In the genomic region with DNA sequence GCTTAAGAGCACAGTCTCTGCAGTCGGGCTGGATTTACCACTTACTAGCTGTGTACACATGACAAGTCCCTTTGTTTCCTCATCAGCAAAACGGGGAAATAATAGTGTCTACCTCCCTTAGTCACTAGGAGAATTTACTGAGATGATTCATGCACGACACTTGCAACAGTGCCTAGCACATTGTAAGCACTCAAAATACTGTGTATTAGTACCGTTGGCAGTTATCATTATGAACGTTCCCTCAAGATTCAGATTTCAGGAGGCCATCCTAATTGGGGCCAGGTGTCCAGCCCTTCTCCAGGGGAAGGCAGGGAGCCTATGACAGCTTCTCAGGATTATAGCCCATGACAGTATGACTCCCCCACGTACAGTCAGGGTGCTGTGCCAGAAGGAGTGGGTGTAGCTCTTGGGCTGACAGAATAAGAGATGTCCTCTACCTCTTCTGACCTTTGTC, we compare ENCODE assay signal across 13 cellular contexts.
A peak's percentile ranks its signal among the peaks of the same experiment; 100 is the strongest.
DNase-seq lines count a peak whose midpoint lies in the region; ATAC-seq and TF ChIP-seq lines count a peak whose summit lies in the region.
"Had no signal": no experiment of that assay in that cellular context is flagged by ENCODE, and none has a peak within 500 bp of the region (broad histone marks: within the 10 kb centered on the region; RNA-seq: fewer than 3 reads in every experiment).

No MANE protein-coding gene starts in this region.

- no peaks in the 10 kb centered on the region for H3K4me1 Mint-ChIP-seq in MCF 10A (ENCODE audit: insufficient read depth, unreplicated experiment)
- H3K4me1 Mint-ChIP-seq in central memory CD8-positive, alpha-beta T cell: peaks cover 68% of the 10 kb centered on the region
- H3K4me1 Mint-ChIP-seq in stimulated activated naive CD8-positive, alpha-beta T cell treated with anti-CD3 and anti-CD28 coated beads, Interleukin-15, Interleukin-2, amounts not matched to agents 100 ng/mL and 50 ng/mL, for 24 hours (ENCODE audit: low read depth): peaks cover 62% of the 10 kb centered on the region

- peak; percentile 66 for DNase-seq in MCF 10A (ENCODE audit: unreplicated experiment)
- no peak for DNase-seq in breast epithelium (ENCODE audit: low spot score in 2 of 2)
- peak; percentile 91 for DNase-seq in NB4 (ENCODE audit: low read depth)
- no peak for DNase-seq in central memory CD8-positive, alpha-beta T cell (ENCODE audit: low spot score in 2 of 2)
- DNase-seq in NCI-H2081 (lab: John Stamatoyannopoulos, UW): no peak
- no peak for DNase-seq in Right ventricle myocardium inferior (ENCODE audit: missing footprints)
- no peak for DNase-seq in NCI-H2196 (lab: John Stamatoyannopoulos, UW; ENCODE audit: unreplicated experiment)
- DNase-seq: activated naive CD8-positive, alpha-beta T cell treated with anti-CD3 and anti-CD28 coated beads, Interleukin-2, amount 10 ng/mL, durations not matched to agents 7 days and 5 days; CD8-positive, alpha-beta memory T cell; esophagus squamous epithelium; NCI-H446; right lobe of liver had no signal

- H3K27me3 Mint-ChIP-seq in MCF 10A (ENCODE audit: insufficient read depth, unreplicated experiment): no peaks in the 10 kb centered on the region
- H3K27me3 Mint-ChIP-seq in central memory CD8-positive, alpha-beta T cell: no peaks in the 10 kb centered on the region
- H3K27me3 Mint-ChIP-seq in stimulated activated naive CD8-positive, alpha-beta T cell treated with anti-CD3 and anti-CD28 coated beads, Interleukin-15, Interleukin-2, amounts not matched to agents 100 ng/mL and 50 ng/mL, for 24 hours: no peaks in the 10 kb centered on the region
- H3K27me3 Mint-ChIP-seq: activated naive CD8-positive, alpha-beta T cell treated with anti-CD3 and anti-CD28 coated beads, Interleukin-2, amount 10 ng/mL, durations not matched to agents 7 days and 5 days had no signal

- no peak overlapping the region for H3K27ac Mint-ChIP-seq in MCF 10A (ENCODE audit: low read depth, unreplicated experiment)
- peak overlapping the region; percentile 39 for H3K27ac Mint-ChIP-seq in central memory CD8-positive, alpha-beta T cell (ENCODE audit: low read depth)
- peak overlapping the region; percentile 71 for H3K27ac Mint-ChIP-seq in stimulated activated naive CD8-positive, alpha-beta T cell treated with anti-CD3 and anti-CD28 coated beads, Interleukin-15, Interleukin-2, amounts not matched to agents 100 ng/mL and 50 ng/mL, for 24 hours

- H3K9me3 Mint-ChIP-seq in MCF 10A (ENCODE audit: unreplicated experiment): no peaks in the 10 kb centered on the region
- H3K9me3 Mint-ChIP-seq in central memory CD8-positive, alpha-beta T cell: no peaks in the 10 kb centered on the region
- H3K9me3 Mint-ChIP-seq in stimulated activated naive CD8-positive, alpha-beta T cell treated with anti-CD3 and anti-CD28 coated beads, Interleukin-15, Interleukin-2, amounts not matched to agents 100 ng/mL and 50 ng/mL, for 24 hours: no peaks in the 10 kb centered on the region
- H3K9me3 Mint-ChIP-seq: activated naive CD8-positive, alpha-beta T cell treated with anti-CD3 and anti-CD28 coated beads, Interleukin-2, amount 10 ng/mL, durations not matched to agents 7 days and 5 days; CD8-positive, alpha-beta memory T cell had no signal

- H3K27me3 ChIP-seq in breast epithelium: no peaks in the 10 kb centered on the region
- H3K27me3 ChIP-seq: esophagus squamous epithelium, right lobe of liver had no signal

- no TSS peak for BruUV-seq in MCF 10A (replicated peaks; lab: Mats Ljungman, UMichigan)

- H3K36me3 ChIP-seq in breast epithelium: no peaks in the 10 kb centered on the region
- H3K36me3 ChIP-seq: esophagus squamous epithelium, right lobe of liver had no signal

- peaks cover 0 to 5% of the 10 kb centered on the region in 2 donors for H3K4me1 ChIP-seq in breast epithelium
- H3K4me1 ChIP-seq: esophagus squamous epithelium, right lobe of liver had no signal

- H3K4me3 ChIP-seq in breast epithelium: no peak overlapping the region
- no peak overlapping the region for H3K4me3 ChIP-seq in NB4 (ENCODE audit: low read depth, low read length)
- H3K4me3 ChIP-seq: esophagus squamous epithelium, right lobe of liver had no signal

- no peak overlapping the region for H3K4me3 Mint-ChIP-seq in MCF 10A (ENCODE audit: unreplicated experiment)
- no peak overlapping the region for H3K4me3 Mint-ChIP-seq in central memory CD8-positive, alpha-beta T cell
- H3K4me3 Mint-ChIP-seq in stimulated activated naive CD8-positive, alpha-beta T cell treated with anti-CD3 and anti-CD28 coated beads, Interleukin-15, Interleukin-2, amounts not matched to agents 100 ng/mL and 50 ng/mL, for 24 hours: no peak overlapping the region
- H3K4me3 Mint-ChIP-seq: activated naive CD8-positive, alpha-beta T cell treated with anti-CD3 and anti-CD28 coated beads, Interleukin-2, amount 10 ng/mL, durations not matched to agents 7 days and 5 days; CD8-positive, alpha-beta memory T cell had no signal

- H3K27ac ChIP-seq in breast epithelium: no peak overlapping the region
- H3K27ac ChIP-seq: esophagus squamous epithelium, right lobe of liver had no signal

- H3K9me3 ChIP-seq in breast epithelium: no peaks in the 10 kb centered on the region
- H3K9me3 ChIP-seq: esophagus squamous epithelium, right lobe of liver had no signal

- POLR2A ChIA-PET in MCF 10A (lab: Yijun Ruan, JAX): no interaction called here

- no peak for TF ChIP-seq CTCF in MCF 10A (IDR thresholded peaks at IDR 0.05; ENCODE audit: unreplicated experiment)
- no peak for TF ChIP-seq CTCF in breast epithelium (IDR thresholded peaks at IDR 0.05)
- TF ChIP-seq CTCF in NB4 (IDR thresholded peaks at IDR 0.05; ENCODE audit: low read depth, low read length): no peak

- CTCF ChIA-PET in MCF 10A (lab: Yijun Ruan, JAX): interaction anchor here (0.6 to 1.6 kb wide), 5 partner anchors 9 to 797 kb away, joined by 3 to 4 read pairs (median 3); no protein-coding TSS in a partner anchor

- no peak for TF ChIP-seq POLR2A in breast epithelium (IDR thresholded peaks at IDR 0.05)
- no peak for TF ChIP-seq POLR2A in NB4 (IDR thresholded peaks at IDR 0.05; ENCODE audit: extremely low read depth, insufficient read length)

- ATAC-seq in central memory CD8-positive, alpha-beta T cell (replicated peaks; ENCODE audit: extremely low read depth, poor library complexity, severe bottlenecking): no peak
- no peak for ATAC-seq in Right ventricle myocardium inferior
- ATAC-seq: right lobe of liver had no signal

- H3K36me3 Mint-ChIP-seq in MCF 10A (ENCODE audit: insufficient read depth, unreplicated experiment): no peaks in the 10 kb centered on the region
- peaks cover 20% of the 10 kb centered on the region for H3K36me3 Mint-ChIP-seq in central memory CD8-positive, alpha-beta T cell (ENCODE audit: insufficient read depth)
- H3K36me3 Mint-ChIP-seq in stimulated activated naive CD8-positive, alpha-beta T cell treated with anti-CD3 and anti-CD28 coated beads, Interleukin-15, Interleukin-2, amounts not matched to agents 100 ng/mL and 50 ng/mL, for 24 hours (ENCODE audit: low read depth): peaks cover 81% of the 10 kb centered on the region

- intact Hi-C loops in MCF 10A (cut with micrococcal nuclease): no loop called here
- intact Hi-C loops in breast epithelium (cut with DNase I; ENCODE audit: low total_unique reads): no loop called here
- intact Hi-C loops in Right ventricle myocardium inferior (cut with DNase I): loop anchor here (10.0 kb wide), 1 partner anchor 73 kb away; no protein-coding TSS in a partner anchor

Comparison
In these comparisons a context has a peak if more than half of its experiments do, and no peak if none do; other contexts are left out.
1. DNase-seq: peak in MCF 10A (single experiment) and NB4 (single experiment); none in breast epithelium (0 of 2), central memory CD8-positive, alpha-beta T cell (0 of 2), NCI-H2081 (0 of 2), Right ventricle myocardium inferior (single experiment) and NCI-H2196 (single experiment).